In the genomic region with DNA sequence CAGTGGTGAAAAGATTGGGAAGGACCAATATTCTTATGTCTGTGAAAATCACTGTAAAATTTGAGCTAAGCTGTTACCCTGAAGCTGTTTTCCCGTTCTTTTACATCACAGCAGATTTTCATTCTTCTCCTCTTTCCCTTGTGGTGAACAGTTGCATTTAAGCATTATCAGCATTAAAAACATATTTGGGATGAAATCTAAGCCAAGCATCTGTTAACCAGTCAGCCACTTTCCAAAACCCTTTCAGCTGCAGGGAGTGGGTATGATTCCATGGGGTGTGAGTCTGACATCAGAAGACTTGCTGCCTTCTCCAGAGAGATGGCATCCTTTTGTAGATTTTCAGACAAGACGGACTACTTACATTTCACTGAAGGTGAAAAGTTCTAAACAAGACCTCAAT, we compare ENCODE assay signal across 13 cellular contexts.
DNase-seq lines count a peak whose midpoint lies in the region; ATAC-seq and TF ChIP-seq lines count a peak whose summit lies in the region.
"Had no signal": no experiment of that assay in that cellular context is flagged by ENCODE, and none has a peak within 500 bp of the region (broad histone marks: within the 10 kb centered on the region; RNA-seq: fewer than 3 reads in every experiment).

No MANE protein-coding gene starts in this region.

- no peak overlapping the region for H3K4me3 Mint-ChIP-seq in activated T-helper 17 cell treated with anti-CD3 and anti-CD28 coated beads, Interleukin-2, amount 50 U/mL, for 72 hours
- H3K4me3 Mint-ChIP-seq: activated CD4-positive, alpha-beta T cell treated with anti-CD3 and anti-CD28 coated beads, Interleukin-2, amount 10 ng/mL, durations not matched to agents 24 days and 14 days; effector memory CD8-positive, alpha-beta T cell; natural killer cell had no signal

- H3K36me3 ChIP-seq in fibroblast of lung (ENCODE audit: control insufficient read depth, insufficient read depth, low read length) = peaks cover 2% of the 10 kb centered on the region
- H3K36me3 ChIP-seq: heart right ventricle had no signal

- H3K27me3 ChIP-seq in fibroblast of lung (ENCODE audit: control insufficient read depth, insufficient read depth, low read length) = no peaks in the 10 kb centered on the region
- H3K27me3 ChIP-seq: heart right ventricle had no signal

- H4K20me1 ChIP-seq in fibroblast of lung (ENCODE audit: control insufficient read depth, extremely low read depth, insufficient read depth, low read length) = peaks cover 10% of the 10 kb centered on the region

- peaks cover 16% of the 10 kb centered on the region for H3K4me1 ChIP-seq in fibroblast of lung (ENCODE audit: control insufficient read depth, extremely low read depth, insufficient read depth, low read length)

- no peaks in the 10 kb centered on the region for H3K9me3 ChIP-seq in fibroblast of lung (ENCODE audit: control insufficient read depth, insufficient read depth, low read depth, low read length)
- H3K9me3 ChIP-seq: heart right ventricle had no signal

- no peaks in the 10 kb centered on the region for H3K9me3 Mint-ChIP-seq in activated T-helper 17 cell treated with anti-CD3 and anti-CD28 coated beads, Interleukin-2, amount 50 U/mL, for 72 hours
- H3K9me3 Mint-ChIP-seq: activated CD4-positive, alpha-beta T cell treated with anti-CD3 and anti-CD28 coated beads, Interleukin-2, amount 10 ng/mL, durations not matched to agents 24 days and 14 days; effector memory CD8-positive, alpha-beta T cell; natural killer cell had no signal

- H3K27me3 Mint-ChIP-seq in activated T-helper 17 cell treated with anti-CD3 and anti-CD28 coated beads, Interleukin-2, amount 50 U/mL, for 72 hours = peaks cover 10% of the 10 kb centered on the region
- H3K27me3 Mint-ChIP-seq: effector memory CD8-positive, alpha-beta T cell had no signal

- H3K4me3 ChIP-seq in fibroblast of lung (replicated peaks in 1 of 4; ENCODE audit: control extremely low read depth in 1 of 4, insufficient read depth in 1 of 4, low read depth in 3 of 4, low read length in 4 of 4) = no peak overlapping the region
- H3K4me3 ChIP-seq: heart right ventricle had no signal

- no peak overlapping the region for H3K9ac ChIP-seq in fibroblast of lung (ENCODE audit: insufficient read depth, low read length)

- no peaks in the 10 kb centered on the region for H3K4me1 Mint-ChIP-seq in activated T-helper 17 cell treated with anti-CD3 and anti-CD28 coated beads, Interleukin-2, amount 50 U/mL, for 72 hours
- H3K4me1 Mint-ChIP-seq: activated CD4-positive, alpha-beta T cell treated with anti-CD3 and anti-CD28 coated beads, Interleukin-2, amount 10 ng/mL, durations not matched to agents 24 days and 14 days had no signal

- peaks cover 100% of the 10 kb centered on the region for H3K79me2 ChIP-seq in fibroblast of lung (ENCODE audit: control insufficient read depth, insufficient read depth, low read length)

- ATAC-seq in activated T-helper 17 cell treated with anti-CD3 and anti-CD28 coated beads, Interleukin-2, amount 50 U/mL, for 72 hours (replicated peaks) = no peak
- ATAC-seq in omental fat pad (ENCODE audit: low FRiP score) (no peak), GM21786 (IDR thresholded peaks at IDR 0.05; ENCODE audit: unreplicated experiment) (no peak)
- ATAC-seq: effector memory CD8-positive, alpha-beta T cell; heart right ventricle; left lobe of liver; natural killer cell had no signal

- H3K27ac ChIP-seq in fibroblast of lung (ENCODE audit: insufficient read depth, low read length) = peak overlapping the region; percentile 17
- H3K27ac ChIP-seq: heart right ventricle had no signal

- H3K36me3 Mint-ChIP-seq in activated T-helper 17 cell treated with anti-CD3 and anti-CD28 coated beads, Interleukin-2, amount 50 U/mL, for 72 hours (ENCODE audit: low read depth) = no peaks in the 10 kb centered on the region
- H3K36me3 Mint-ChIP-seq: natural killer cell had no signal

- no peak overlapping the region for H2AFZ ChIP-seq in fibroblast of lung (ENCODE audit: low read length)

- no peak overlapping the region for H3K4me2 ChIP-seq in fibroblast of lung (ENCODE audit: extremely low read depth, insufficient read depth, low read length)

- no peak overlapping the region for H3K27ac Mint-ChIP-seq in activated T-helper 17 cell treated with anti-CD3 and anti-CD28 coated beads, Interleukin-2, amount 50 U/mL, for 72 hours
- H3K27ac Mint-ChIP-seq: activated CD4-positive, alpha-beta T cell treated with anti-CD3 and anti-CD28 coated beads, Interleukin-2, amount 10 ng/mL, durations not matched to agents 24 days and 14 days; effector memory CD8-positive, alpha-beta T cell; natural killer cell had no signal

- DNase-seq in GM04504 (ENCODE audit: low read depth) (peak; percentile 14), RPMI8226 (peak; percentile 50), fibroblast of lung (ENCODE audit: low read depth in 2 of 2) (peak; percentile 54 to 66), stromal cell of bone marrow (ENCODE audit: low read depth) (peak; percentile 44), omental fat pad (ENCODE audit: low spot score) (no peak)
- DNase-seq: activated CD4-positive, alpha-beta T cell treated with anti-CD3 and anti-CD28 coated beads, Interleukin-2, amount 10 ng/mL, durations not matched to agents 24 days and 14 days; effector memory CD8-positive, alpha-beta T cell; heart right ventricle; natural killer cell; T-helper 9 cell had no signal

- TF ChIP-seq CTCF in fibroblast of lung (conservative IDR thresholded peaks at IDR 0.05 in 1 of 2, IDR thresholded peaks at IDR 0.05 in 1 of 2; ENCODE audit: low read depth in 1 of 2, low read length in 2 of 2) = peak in 1 of 2 donors; percentile 6
- no peak for TF ChIP-seq CTCF in omental fat pad (IDR thresholded peaks at IDR 0.05)
